ENCODE assay signal across 1 cellular context in the genomic region with DNA sequence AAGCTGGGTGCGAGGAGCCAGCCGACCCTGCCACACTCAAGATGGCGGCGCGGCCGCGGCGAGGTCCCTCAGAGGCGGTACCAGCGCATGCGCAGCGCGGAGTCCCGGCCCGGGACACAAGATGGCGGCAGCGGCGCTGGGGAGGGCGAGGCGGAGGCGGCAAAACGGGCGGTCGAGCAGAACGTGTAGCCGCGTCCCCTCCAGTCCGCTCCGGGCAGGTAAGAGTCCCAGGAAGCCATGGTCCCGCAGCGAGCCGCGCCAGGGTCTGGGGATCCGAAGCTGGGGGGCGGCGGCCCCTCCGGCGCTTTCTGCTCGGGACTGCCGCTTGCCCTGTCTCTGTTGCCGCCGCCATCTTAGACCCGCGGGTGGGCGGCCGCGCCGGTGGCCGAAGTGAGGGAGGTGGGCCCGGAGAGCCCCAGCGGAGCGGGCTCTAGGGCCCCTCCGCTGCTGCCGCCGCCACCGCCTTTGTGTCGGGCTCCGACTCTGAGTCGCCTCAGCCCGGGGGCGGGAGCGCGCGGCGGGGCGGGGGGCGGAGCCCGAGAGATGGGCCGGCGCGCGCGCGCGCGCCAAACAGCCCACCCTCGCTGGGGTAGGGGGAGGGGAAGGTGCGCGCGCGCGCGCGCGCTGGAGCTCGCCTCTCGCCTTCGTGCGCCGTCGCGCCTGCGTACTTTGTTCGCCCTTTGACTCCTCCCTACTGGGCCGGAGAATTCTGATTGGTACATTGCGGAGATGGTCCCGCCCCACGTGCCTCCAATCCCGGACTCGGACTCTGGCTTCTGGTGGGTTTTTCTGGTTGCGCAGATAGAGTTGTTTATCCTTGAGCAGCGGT.
A peak's percentile ranks its signal among the peaks of the same experiment; 100 is the strongest.
TF ChIP-seq lines count a peak whose summit lies in the region.

Gene PCIF1 (plus strand): TSS at position 97 of the 829 bp plus-strand sequence. CDS start 4,317 bp downstream, outside the sequence.

TF ChIP-seq in HEK293, 187 proteins besides CTCF, POLR2A, EP300 and RAD21 (continued from another document and continues in another):
- no peak for TF ChIP-seq ZSCAN18 (tag by site-specific recombination; IDR thresholded peaks at IDR 0.05)
- TF ChIP-seq ZSCAN23 (tag by site-specific recombination; IDR thresholded peaks at IDR 0.05), result no peak
- TF ChIP-seq, protein P1, sequence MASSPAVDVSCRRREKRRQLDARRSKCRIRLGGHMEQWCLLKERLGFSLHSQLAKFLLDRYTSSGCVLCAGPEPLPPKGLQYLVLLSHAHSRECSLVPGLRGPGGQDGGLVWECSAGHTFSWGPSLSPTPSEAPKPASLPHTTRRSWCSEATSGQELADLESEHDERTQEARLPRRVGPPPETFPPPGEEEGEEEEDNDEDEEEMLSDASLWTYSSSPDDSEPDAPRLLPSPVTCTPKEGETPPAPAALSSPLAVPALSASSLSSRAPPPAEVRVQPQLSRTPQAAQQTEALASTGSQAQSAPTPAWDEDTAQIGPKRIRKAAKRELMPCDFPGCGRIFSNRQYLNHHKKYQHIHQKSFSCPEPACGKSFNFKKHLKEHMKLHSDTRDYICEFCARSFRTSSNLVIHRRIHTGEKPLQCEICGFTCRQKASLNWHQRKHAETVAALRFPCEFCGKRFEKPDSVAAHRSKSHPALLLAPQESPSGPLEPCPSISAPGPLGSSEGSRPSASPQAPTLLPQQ (tag by site-specific recombination; IDR thresholded peaks at IDR 0.05), result peak; percentile 94
- no peak for TF ChIP-seq ZNF48 (tag by site-specific recombination; IDR thresholded peaks at IDR 0.05)
- TF ChIP-seq ZBTB1 (tag by site-specific recombination; IDR thresholded peaks at IDR 0.05), result 0 out of 2 replicates have a peak, but pooled peaks have one; percentile 52
- TF ChIP-seq SALL2 (tag by site-specific recombination; IDR thresholded peaks at IDR 0.05; ENCODE audit: borderline replicate concordance), result no peak
- TF ChIP-seq TCF7L2 (IDR thresholded peaks at IDR 0.05; ENCODE audit: borderline replicate concordance, low read depth, low read length), result no peak
- TF ChIP-seq ZNF248 (tag by site-specific recombination; IDR thresholded peaks at IDR 0.05), result no peak
- no peak for TF ChIP-seq HOXA7 (CRISPR knock-in tag; IDR thresholded peaks at IDR 0.05; ENCODE audit: borderline replicate concordance)
- TF ChIP-seq, protein P2, sequence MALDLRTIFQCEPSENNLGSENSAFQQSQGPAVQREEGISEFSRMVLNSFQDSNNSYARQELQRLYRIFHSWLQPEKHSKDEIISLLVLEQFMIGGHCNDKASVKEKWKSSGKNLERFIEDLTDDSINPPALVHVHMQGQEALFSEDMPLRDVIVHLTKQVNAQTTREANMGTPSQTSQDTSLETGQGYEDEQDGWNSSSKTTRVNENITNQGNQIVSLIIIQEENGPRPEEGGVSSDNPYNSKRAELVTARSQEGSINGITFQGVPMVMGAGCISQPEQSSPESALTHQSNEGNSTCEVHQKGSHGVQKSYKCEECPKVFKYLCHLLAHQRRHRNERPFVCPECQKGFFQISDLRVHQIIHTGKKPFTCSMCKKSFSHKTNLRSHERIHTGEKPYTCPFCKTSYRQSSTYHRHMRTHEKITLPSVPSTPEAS (tag by site-specific recombination; IDR thresholded peaks at IDR 0.05), result 0 out of 2 replicates have a peak, but pooled peaks have one; percentile 29
- TF ChIP-seq ZNF777 (tag by site-specific recombination; IDR thresholded peaks at IDR 0.05; ENCODE audit: borderline replicate concordance), result no peak
- TF ChIP-seq PRDM1 (tag by site-specific recombination; IDR thresholded peaks at IDR 0.05), result no peak
- TF ChIP-seq ELK4 (IDR thresholded peaks at IDR 0.05; ENCODE audit: borderline replicate concordance, low read depth, low read length), result no peak; the same call in 1 of the 2 replicates
- no peak for TF ChIP-seq ZNF132 (tag by site-specific recombination; IDR thresholded peaks at IDR 0.05; ENCODE audit: borderline replicate concordance)
- TF ChIP-seq ZNF157 (tag by site-specific recombination; IDR thresholded peaks at IDR 0.05), result no peak
- TF ChIP-seq ZNF645 (tag by site-specific recombination; IDR thresholded peaks at IDR 0.05), result peak; percentile 42; the same call in 1 of the 2 replicates
- TF ChIP-seq SP3 (tag by site-specific recombination; IDR thresholded peaks at IDR 0.05), result peak; percentile 99
- no peak for TF ChIP-seq ZNF280C (tag by site-specific recombination; IDR thresholded peaks at IDR 0.05)
- TF ChIP-seq ZNF449 (tag by site-specific recombination; IDR thresholded peaks at IDR 0.05), result no peak
- no peak for TF ChIP-seq ZNF514 (tag by site-specific recombination; IDR thresholded peaks at IDR 0.05)
- TF ChIP-seq ZFP69B (tag by site-specific recombination; IDR thresholded peaks at IDR 0.05), result peak; percentile 92
- TF ChIP-seq ZBTB44 (tag by site-specific recombination; IDR thresholded peaks at IDR 0.05), result no peak
- TF ChIP-seq ZNF785 (tag by site-specific recombination; IDR thresholded peaks at IDR 0.05), result no peak
- no peak for TF ChIP-seq GFI1B (tag by site-specific recombination; IDR thresholded peaks at IDR 0.05)
- no peak for TF ChIP-seq SCRT2 (tag by site-specific recombination; IDR thresholded peaks at IDR 0.05)
- no peak for TF ChIP-seq HOXD13 (CRISPR knock-in tag; IDR thresholded peaks at IDR 0.05; ENCODE audit: borderline replicate concordance)
- peak; percentile 93 for TF ChIP-seq ZFP37 (tag by site-specific recombination; IDR thresholded peaks at IDR 0.05)
- TF ChIP-seq ZNF292 (tag by site-specific recombination; IDR thresholded peaks at IDR 0.05; ENCODE audit: borderline replicate concordance, low read depth), result no peak
- TF ChIP-seq ZNF521 (tag by site-specific recombination; IDR thresholded peaks at IDR 0.05), result no peak
- peak; percentile 68; the same call in 1 of the 2 replicates for TF ChIP-seq KLF10 (tag by site-specific recombination; IDR thresholded peaks at IDR 0.05)
- TF ChIP-seq, protein P3, sequence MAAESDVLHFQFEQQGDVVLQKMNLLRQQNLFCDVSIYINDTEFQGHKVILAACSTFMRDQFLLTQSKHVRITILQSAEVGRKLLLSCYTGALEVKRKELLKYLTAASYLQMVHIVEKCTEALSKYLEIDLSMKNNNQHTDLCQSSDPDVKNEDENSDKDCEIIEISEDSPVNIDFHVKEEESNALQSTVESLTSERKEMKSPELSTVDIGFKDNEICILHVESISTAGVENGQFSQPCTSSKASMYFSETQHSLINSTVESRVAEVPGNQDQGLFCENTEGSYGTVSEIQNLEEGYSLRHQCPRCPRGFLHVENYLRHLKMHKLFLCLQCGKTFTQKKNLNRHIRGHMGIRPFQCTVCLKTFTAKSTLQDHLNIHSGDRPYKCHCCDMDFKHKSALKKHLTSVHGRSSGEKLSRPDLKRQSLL (tag by site-specific recombination; IDR thresholded peaks at IDR 0.05), result peak; percentile 17; the same call in 1 of the 2 replicates
- no peak for TF ChIP-seq ZNF362 (tag by site-specific recombination; IDR thresholded peaks at IDR 0.05)
- TF ChIP-seq MZF1 (tag by site-specific recombination; IDR thresholded peaks at IDR 0.05; ENCODE audit: borderline replicate concordance), result no peak
